Comparison of ENCODE assay signal across 1 cellular context in the genomic region with DNA sequence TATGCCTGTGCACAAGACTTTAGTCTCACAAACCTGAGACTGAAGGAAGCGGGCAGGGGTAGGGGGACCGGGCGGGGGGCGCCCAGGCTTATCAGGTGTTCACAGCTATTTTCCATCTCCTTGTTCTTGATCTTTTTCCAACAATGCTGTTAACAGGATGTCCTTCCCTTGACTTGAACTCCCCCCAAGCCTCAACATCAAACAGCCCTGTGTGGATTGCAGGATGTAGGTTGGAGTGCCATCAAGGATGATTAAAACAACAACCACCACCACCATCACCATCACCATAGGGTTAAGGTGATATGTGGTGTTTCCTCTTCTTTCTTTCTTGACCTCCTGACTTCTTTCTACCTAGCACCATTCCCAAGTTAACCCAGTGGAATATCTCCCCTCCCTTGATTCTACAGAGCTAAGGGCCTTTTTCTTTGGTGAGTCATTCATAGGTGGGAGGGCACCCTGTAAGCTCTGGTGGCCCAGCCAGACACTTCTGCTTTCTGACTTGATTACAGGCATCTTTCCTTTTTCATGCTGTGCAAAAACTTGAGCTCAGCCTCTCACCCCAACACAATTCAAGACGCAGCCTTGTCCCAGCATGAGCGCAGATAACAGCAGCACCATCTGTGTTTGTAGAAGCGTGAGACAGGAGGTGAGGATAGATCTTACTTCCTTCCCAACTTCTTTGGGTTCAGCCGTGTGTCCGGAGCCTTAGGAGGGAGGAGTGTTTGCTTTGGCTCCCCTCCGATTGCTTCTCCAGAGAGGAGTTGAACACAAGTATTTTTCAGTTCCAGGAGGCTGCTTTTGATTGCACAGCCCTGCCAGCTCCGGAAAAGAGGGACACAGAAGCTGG.
TF ChIP-seq lines count a peak whose summit lies in the region.

No MANE protein-coding gene starts in this region.

TF ChIP-seq in GM23338, 12 proteins besides CTCF, POLR2A, EP300 and RAD21 (continued from another document):
- TF ChIP-seq REST (IDR thresholded peaks at IDR 0.05; ENCODE audit: unreplicated experiment) (no peak), EZH2 (IDR thresholded peaks at IDR 0.05; ENCODE audit: low read depth, unreplicated experiment) (no peak), EZH2phosphoT487 (IDR thresholded peaks at IDR 0.05; ENCODE audit: unreplicated experiment) (no peak), STAT1 (IDR thresholded peaks at IDR 0.05; ENCODE audit: unreplicated experiment) (no peak)
